Comparison of ENCODE assay signal across 1 cellular context in the genomic region with DNA sequence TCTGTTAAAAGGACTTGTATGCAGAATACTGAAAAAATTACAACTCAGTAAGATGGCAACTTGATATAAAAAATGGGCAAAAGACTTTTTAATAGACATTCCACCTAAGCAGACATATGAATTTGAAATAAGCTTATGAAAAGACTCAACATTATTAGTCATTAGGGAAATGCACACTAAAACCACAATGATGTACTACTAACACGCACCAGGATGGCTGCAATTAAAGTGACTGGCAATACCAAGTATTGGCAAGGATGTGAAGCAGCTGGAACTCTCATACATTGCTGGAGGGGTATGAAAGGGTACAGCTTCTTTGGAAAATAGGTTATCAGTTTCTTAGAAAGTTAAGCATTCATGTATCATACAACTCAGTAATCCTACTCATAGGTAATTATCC.
TF ChIP-seq lines count a peak whose summit lies in the region.

No MANE protein-coding gene starts in this region.

TF ChIP-seq in SK-N-SH treated with all-trans-retinoic acid at 6 μM for 48 hours, 23 proteins besides CTCF, POLR2A, EP300 and RAD21 (continued from another document):
- TF ChIP-seq, protein P1, sequence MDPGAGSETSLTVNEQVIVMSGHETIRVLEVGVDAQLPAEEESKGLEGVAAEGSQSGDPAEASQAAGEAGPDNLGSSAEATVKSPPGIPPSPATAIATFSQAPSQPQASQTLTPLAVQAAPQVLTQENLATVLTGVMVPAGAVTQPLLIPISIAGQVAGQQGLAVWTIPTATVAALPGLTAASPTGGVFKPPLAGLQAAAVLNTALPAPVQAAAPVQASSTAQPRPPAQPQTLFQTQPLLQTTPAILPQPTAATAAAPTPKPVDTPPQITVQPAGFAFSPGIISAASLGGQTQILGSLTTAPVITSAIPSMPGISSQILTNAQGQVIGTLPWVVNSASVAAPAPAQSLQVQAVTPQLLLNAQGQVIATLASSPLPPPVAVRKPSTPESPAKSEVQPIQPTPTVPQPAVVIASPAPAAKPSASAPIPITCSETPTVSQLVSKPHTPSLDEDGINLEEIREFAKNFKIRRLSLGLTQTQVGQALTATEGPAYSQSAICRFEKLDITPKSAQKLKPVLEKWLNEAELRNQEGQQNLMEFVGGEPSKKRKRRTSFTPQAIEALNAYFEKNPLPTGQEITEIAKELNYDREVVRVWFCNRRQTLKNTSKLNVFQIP (CRISPR knock-in tag; IDR thresholded peaks at IDR 0.05; ENCODE audit: borderline replicate concordance, low read depth): no peak
- TF ChIP-seq, protein P2, sequence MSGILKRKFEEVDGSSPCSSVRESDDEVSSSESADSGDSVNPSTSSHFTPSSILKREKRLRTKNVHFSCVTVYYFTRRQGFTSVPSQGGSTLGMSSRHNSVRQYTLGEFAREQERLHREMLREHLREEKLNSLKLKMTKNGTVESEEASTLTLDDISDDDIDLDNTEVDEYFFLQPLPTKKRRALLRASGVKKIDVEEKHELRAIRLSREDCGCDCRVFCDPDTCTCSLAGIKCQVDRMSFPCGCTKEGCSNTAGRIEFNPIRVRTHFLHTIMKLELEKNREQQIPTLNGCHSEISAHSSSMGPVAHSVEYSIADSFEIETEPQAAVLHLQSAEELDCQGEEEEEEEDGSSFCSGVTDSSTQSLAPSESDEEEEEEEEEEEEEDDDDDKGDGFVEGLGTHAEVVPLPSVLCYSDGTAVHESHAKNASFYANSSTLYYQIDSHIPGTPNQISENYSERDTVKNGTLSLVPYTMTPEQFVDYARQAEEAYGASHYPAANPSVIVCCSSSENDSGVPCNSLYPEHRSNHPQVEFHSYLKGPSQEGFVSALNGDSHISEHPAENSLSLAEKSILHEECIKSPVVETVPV (CRISPR knock-in tag; IDR thresholded peaks at IDR 0.05): no peak
- TF ChIP-seq ZFP30 (CRISPR knock-in tag; IDR thresholded peaks at IDR 0.05): no peak
- no peak for TF ChIP-seq ZFP3 (CRISPR knock-in tag; IDR thresholded peaks at IDR 0.05)
- TF ChIP-seq ESRRG (CRISPR knock-in tag; IDR thresholded peaks at IDR 0.05): no peak
- no peak for TF ChIP-seq ZNF565 (CRISPR knock-in tag; conservative IDR thresholded peaks at IDR 0.05; ENCODE audit: low read depth)
- TF ChIP-seq OSR1 (CRISPR knock-in tag; IDR thresholded peaks at IDR 0.05): no peak
- TF ChIP-seq SNAI2 (CRISPR knock-in tag; IDR thresholded peaks at IDR 0.05): no peak
- TF ChIP-seq ISL1 (CRISPR knock-in tag; IDR thresholded peaks at IDR 0.05): no peak
- no peak for TF ChIP-seq ZC3H10 (CRISPR knock-in tag; IDR thresholded peaks at IDR 0.05)
- TF ChIP-seq ARNTL (CRISPR knock-in tag; IDR thresholded peaks at IDR 0.05; ENCODE audit: borderline replicate concordance, low read depth): no peak
- TF ChIP-seq TOX (CRISPR knock-in tag; IDR thresholded peaks at IDR 0.05; ENCODE audit: borderline replicate concordance): no peak
